14 cellular contexts compared by ENCODE assay signal in genomic region chr7:24617957-24618616, GRCh38. TPM values are rescaled to one million over a fixed set of nuclear protein-coding genes. Genes with fewer than 3 reads are reported as not detected.
DNase-seq lines count a peak whose midpoint lies in the region; ATAC-seq and TF ChIP-seq lines count a peak whose summit lies in the region.
"Had no signal": no experiment of that assay in that cellular context is flagged by ENCODE, and none has a peak within 500 bp of the region (broad histone marks: within the 10 kb centered on the region; RNA-seq: fewer than 3 reads in every experiment).

No MANE protein-coding gene starts in this region.

- no peak overlapping the region for H3T11ph ChIP-seq in H9 (ENCODE audit: low read length)

- no peak overlapping the region for H4K91ac ChIP-seq in H9 (ENCODE audit: insufficient read length, low read depth, low read length)

- DNase-seq in H9, result peak; percentile 30
- no peak for DNase-seq in Panc1 (ENCODE audit: low read depth, low spot score)
- DNase-seq in left lobe of liver (ENCODE audit: low spot score), result peak; percentile 50
- no peak for DNase-seq in upper lobe of right lung
- DNase-seq in omental fat pad (ENCODE audit: low spot score), result no peak
- no peak for DNase-seq in T-helper 1 cell
- no peak for DNase-seq in SJCRH30
- DNase-seq: BE2C, DND-41, GDM1, KBM-7 had no signal

- H3K14ac ChIP-seq in H9 (ENCODE audit: insufficient read depth, low read length), result no peak overlapping the region; the same call in 1 of the 2 replicates

- no peaks in the 10 kb centered on the region for H4K20me1 ChIP-seq in H9 (ENCODE audit: control insufficient read depth, insufficient read depth, insufficient read length)

- intact Hi-C loops in Panc1 (cut with micrococcal nuclease; ENCODE audit: unreplicated experiment) (no loop called here), upper lobe of right lung (cut with DNase I) (no loop called here)

- no peak overlapping the region for H4K5ac ChIP-seq in H9 (ENCODE audit: insufficient read length, low read depth, low read length)

- no peak overlapping the region for H2BK20ac ChIP-seq in H9 (ENCODE audit: low read depth, low read length, poor library complexity, severe bottlenecking)

- H3K27me3 ChIP-seq in H9 (ENCODE audit: insufficient read depth, low read length), result no peaks in the 10 kb centered on the region
- no peaks in the 10 kb centered on the region for H3K27me3 ChIP-seq in Panc1 (ENCODE audit: control insufficient read depth, insufficient read depth, low read length)
- H3K27me3 ChIP-seq in upper lobe of right lung, result no peaks in the 10 kb centered on the region
- no peaks in the 10 kb centered on the region for H3K27me3 ChIP-seq in SJCRH30
- H3K27me3 ChIP-seq: BE2C had no signal

- no peak overlapping the region for H2BK15ac ChIP-seq in H9 (ENCODE audit: low read depth, low read length)

- no peak overlapping the region for H2BK120ac ChIP-seq in H9 (ENCODE audit: low read depth, low read length, poor library complexity, severe bottlenecking)

- H3K36me3 ChIP-seq in Panc1 (ENCODE audit: control insufficient read depth, insufficient read depth, low read length), result no peaks in the 10 kb centered on the region
- no peaks in the 10 kb centered on the region for H3K36me3 ChIP-seq in upper lobe of right lung
- no peaks in the 10 kb centered on the region for H3K36me3 ChIP-seq in SJCRH30
- H3K36me3 ChIP-seq: BE2C had no signal

- peaks cover 20% of the 10 kb centered on the region; the same call in 1 of the 2 replicates for H3K79me2 ChIP-seq in H9 (ENCODE audit: insufficient read depth, low read length)

- H3K4ac ChIP-seq in H9 (ENCODE audit: low read depth, low read length), result no peak overlapping the region

- H3K18ac ChIP-seq in H9 (ENCODE audit: insufficient read length, low read depth, low read length), result no peak overlapping the region

- no peak overlapping the region for H2BK12ac ChIP-seq in H9 (ENCODE audit: insufficient read length, low read depth, low read length)

- H3K27ac Mint-ChIP-seq in H9, result peak overlapping the region in 2 of 3 experiments; percentile 25 to 78; a peak in 2 of 7 replicates
- H3K27ac Mint-ChIP-seq: CD4-positive, alpha-beta memory T cell had no signal

- H2AFZ ChIP-seq in H9 (ENCODE audit: low read length), result no peak overlapping the region

- H3K56ac ChIP-seq in H9 (ENCODE audit: insufficient read length, low read depth, low read length), result no peak overlapping the region

- no CpG with 5 or more reads among the region's 2 CpGs for WGBS in H9 (ENCODE audit: extremely low coverage, insufficient read length, low lambda C conversion rate)

- H3K36me3 Mint-ChIP-seq in H9 (ENCODE audit: insufficient read depth in 1 of 3, low read depth in 3 of 3), result peaks cover 0 to 11% (median 5%) of the 10 kb centered on the region in 3 experiments; a peak in 5 of 7 replicates

- H3K4me3 ChIP-seq in Panc1 (ENCODE audit: low read depth in 2 of 2, low read length in 2 of 2) (no peak overlapping the region), upper lobe of right lung (no peak overlapping the region), SJCRH30 (no peak overlapping the region)
- H3K4me3 ChIP-seq: A549 had no signal

- TF ChIP-seq CTCF in H9 (conservative IDR thresholded peaks at IDR 0.05) (no peak), Panc1 (IDR thresholded peaks at IDR 0.05) (no peak), upper lobe of right lung (IDR thresholded peaks at IDR 0.05) (no peak), omental fat pad (IDR thresholded peaks at IDR 0.05) (no peak)

- CTCF ChIA-PET in Panc1 (lab: Charles Lee), result no interaction called here

- in situ Hi-C loops in Panc1 (cut with HindIII; ENCODE audit: low pct_unique_long_range_greater_than_20kb, low sequenced_read_pairs), result no loop called here

- H3K9me3 ChIP-seq in H9 (ENCODE audit: control insufficient read depth, low read depth, low read length), result no peaks in the 10 kb centered on the region
- H3K9me3 ChIP-seq in Panc1 (ENCODE audit: control insufficient read depth, insufficient read depth, low read depth, low read length), result peaks cover 18% of the 10 kb centered on the region; the same call in 1 of the 2 replicates
- H3K9me3 ChIP-seq in upper lobe of right lung, result peaks cover 4% of the 10 kb centered on the region
- H3K9me3 ChIP-seq in SJCRH30 (replicated peaks), result peaks cover 5% of the 10 kb centered on the region

- no peak overlapping the region for H2BK5ac ChIP-seq in H9 (ENCODE audit: insufficient read length, low read length)

- H3K23ac ChIP-seq in H9 (ENCODE audit: insufficient read length, low read depth, low read length), result no peak overlapping the region

- POLR2A ChIA-PET in Panc1 (lab: Charles Lee), result no interaction called here

- ATAC-seq in Panc1 (peak; percentile 58; the same call in 1 of the 2 replicates), left lobe of liver (peak; percentile 92), upper lobe of right lung (peak; percentile 9), omental fat pad (ENCODE audit: low FRiP score) (no peak)
- ATAC-seq: A549 had no signal

- no peak overlapping the region for H2AK5ac ChIP-seq in H9 (ENCODE audit: insufficient read length, low read length)

- H3K4me1 ChIP-seq in H9 (ENCODE audit: insufficient read depth, low read length), result no peaks in the 10 kb centered on the region
- no peaks in the 10 kb centered on the region; the same call in 1 of the 2 replicates for H3K4me1 ChIP-seq in Panc1 (ENCODE audit: control insufficient read depth, insufficient read depth, low read length)
- no peaks in the 10 kb centered on the region for H3K4me1 ChIP-seq in upper lobe of right lung
- H3K4me1 ChIP-seq in SJCRH30, result no peaks in the 10 kb centered on the region
- H3K4me1 ChIP-seq: A549, BE2C had no signal

- H3K27ac ChIP-seq in H9 (ENCODE audit: insufficient read length, low read depth, low read length), result no peak overlapping the region
- no peak overlapping the region for H3K27ac ChIP-seq in Panc1 (ENCODE audit: low read length)
- H3K27ac ChIP-seq in upper lobe of right lung, result no peak overlapping the region
- no peak overlapping the region for H3K27ac ChIP-seq in SJCRH30
- H3K27ac ChIP-seq: A549, C4-2B had no signal

- peaks cover 33 to 49% of the 10 kb centered on the region in 2 experiments for H3K4me1 Mint-ChIP-seq in H9

- H3K79me1 ChIP-seq in H9 (ENCODE audit: insufficient read depth, low read depth, low read length, poor library complexity, severe bottlenecking), result no peaks in the 10 kb centered on the region

- H3K9ac ChIP-seq in H9 (ENCODE audit: extremely low read depth, insufficient read length, low read length), result no peak overlapping the region

- no peak overlapping the region for H4K8ac ChIP-seq in H9 (replicated peaks; ENCODE audit: insufficient read length, low read depth, low read length)

- no TSS peak for BruUV-seq in Panc1 (replicated peaks; lab: Mats Ljungman, UMichigan)

- H3K9me3 Mint-ChIP-seq in H9, result peaks cover 2 to 3% of the 10 kb centered on the region in 2 experiments; a peak in 4 of 5 replicates

- no peaks in the 10 kb centered on the region for H3K23me2 ChIP-seq in H9 (ENCODE audit: insufficient read length, low read depth, low read length, poor library complexity, severe bottlenecking)

- no peak overlapping the region for H3K4me3 Mint-ChIP-seq in H9
- H3K4me3 Mint-ChIP-seq: CD4-positive, alpha-beta memory T cell had no signal

- no peak overlapping the region for H3K4me2 ChIP-seq in H9 (ENCODE audit: insufficient read depth, insufficient read length, low read length)
- H3K4me2 ChIP-seq: A549 had no signal

- H3K27me3 Mint-ChIP-seq in H9 (ENCODE audit: low read depth), result no peaks in the 10 kb centered on the region
- H3K27me3 Mint-ChIP-seq: CD4-positive, alpha-beta memory T cell had no signal

RNA-seq across cellular contexts. Expression of gene PALS2, which starts 44.8 kb away (rescaled TPM):
- total RNA-seq in H9 (2021) (47.4 and 63.1 TPM in 2 replicates), Panc1 (2021; ENCODE audit: unreplicated experiment) (48.2 TPM), left lobe of liver (14.9 TPM), upper lobe of right lung (15.6 TPM), omental fat pad (10 to 100 TPM in 3 of 4 donors, 1 to 10 TPM in 1; 8.2 to 30.0 (median 22.2) TPM)
- 14.5 TPM for polyA plus RNA-seq in Panc1 (2012; ENCODE audit: insufficient read length)
- 54.4 and 55.1 TPM in 2 replicates for total RNA-seq in SJCRH30 (2014; rRNA removed; shearing (Covaris generic))

Comparison
In these comparisons a context has a peak if more than half of its experiments do, and no peak if none do; other contexts are left out.
1. DNase-seq: peak in H9 (single experiment) and left lobe of liver (single experiment); none in Panc1 (single experiment), upper lobe of right lung (single experiment), omental fat pad (single experiment), T-helper 1 cell (0 of 5) and SJCRH30 (0 of 2).